Comparison of ENCODE assay signal across 8 cellular contexts in the genomic region with DNA sequence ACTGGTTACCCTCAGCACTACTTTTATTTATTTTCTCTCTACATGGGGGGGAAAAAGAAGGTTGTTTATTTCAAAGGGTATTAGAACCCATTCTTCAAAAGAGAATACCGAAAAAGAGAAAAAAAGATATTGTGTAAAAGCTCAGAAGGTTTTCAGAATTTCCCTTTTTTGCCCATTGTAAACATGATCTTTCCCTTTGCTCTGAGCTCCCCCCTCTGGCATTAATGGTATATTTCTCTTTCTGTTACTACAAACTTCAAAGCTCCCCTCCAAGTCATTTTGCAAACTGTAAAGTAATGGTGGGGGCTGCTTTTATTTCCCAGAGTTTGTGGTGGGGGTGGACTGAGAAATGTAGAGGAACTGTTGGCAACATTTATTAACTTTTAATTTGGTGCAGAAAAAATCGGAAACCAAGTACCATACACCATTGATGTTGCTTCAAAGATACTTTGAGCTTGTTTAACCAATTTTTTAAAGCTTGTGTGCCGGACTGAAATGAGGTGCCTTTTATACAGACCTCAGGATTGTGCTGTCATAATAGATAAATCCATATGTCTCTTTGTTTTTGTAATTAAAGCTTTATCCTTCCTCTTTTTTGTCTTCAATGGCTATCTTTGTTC.
DNase-seq lines count a peak whose midpoint lies in the region; ATAC-seq and TF ChIP-seq lines count a peak whose summit lies in the region.

No MANE protein-coding gene starts in this region.

- no peak overlapping the region for H3K4me3 ChIP-seq in PC-3 (ENCODE audit: low read length)
- no peak overlapping the region for H3K4me3 ChIP-seq in fibroblast of pulmonary artery (replicated peaks; ENCODE audit: low read depth, low read length)
- H3K4me3 ChIP-seq in spleen: no peak overlapping the region

- no peaks in the 10 kb centered on the region for H3F3A ChIP-seq in PC-3 (ENCODE audit: low read length, unreplicated experiment)

- POLR2A ChIA-PET in PC-3 (lab: Charles Lee; ENCODE audit: unreplicated experiment): interaction anchor here (0.7 kb wide), 1 partner anchor 10 kb away, joined by 3 read pairs; no protein-coding TSS in a partner anchor

- no peak overlapping the region for H3K27ac ChIP-seq in PC-3 (ENCODE audit: low read length)
- no peak overlapping the region for H3K27ac ChIP-seq in spleen

- no peaks in the 10 kb centered on the region for H3K27me3 ChIP-seq in PC-3 (ENCODE audit: low read length)
- no peaks in the 10 kb centered on the region for H3K27me3 ChIP-seq in spleen (replicated peaks in 1 of 7)

- intact Hi-C loops in PC-3 (cut with micrococcal nuclease) (loop anchor here (1.0 to 10.0 kb wide), 4 partner anchors 310 to 582 kb away; no protein-coding TSS in a partner anchor), spleen (cut with DNase I; ENCODE audit: low total_unique reads) (no loop called here)

- BruUV-seq in PC-3 (replicated peaks; lab: Mats Ljungman, UMichigan): no TSS peak

- CTCF ChIA-PET in PC-3 (lab: Charles Lee): interaction anchor here (0.6 to 1.2 kb wide), 2 partner anchors 101 to 857 kb away, joined by 3 to 4 read pairs; no protein-coding TSS in a partner anchor

- no peak for TF ChIP-seq POLR2A in spleen (IDR thresholded peaks at IDR 0.05)

- H3K79me2 ChIP-seq in PC-3 (ENCODE audit: low read length): no peaks in the 10 kb centered on the region

- peak; percentile 23 for TF ChIP-seq CTCF in GM20000 (IDR thresholded peaks at IDR 0.05; ENCODE audit: extremely low read depth, missing control alignments)
- TF ChIP-seq CTCF in PC-3 (conservative IDR thresholded peaks at IDR 0.05; ENCODE audit: low read depth, low read length): peak; percentile 60; the same call in 1 of the 2 replicates
- TF ChIP-seq CTCF in fibroblast of pulmonary artery (IDR thresholded peaks at IDR 0.05; ENCODE audit: low read length, missing control alignments): peak; percentile 65
- TF ChIP-seq CTCF in spleen (IDR thresholded peaks at IDR 0.05 in 8 of 11, conservative IDR thresholded peaks at IDR 0.05 in 3 of 11): peak in 6 of 11 experiments; percentile 16 to 49 (median 34)

- WGBS in spleen, 5 donors: 42 to 62% (median 57%) methylated on average over 3 of the region's 3 CpGs

- no peaks in the 10 kb centered on the region for H3K4me1 ChIP-seq in PC-3 (ENCODE audit: insufficient read depth, low read length)
- H3K4me1 ChIP-seq in spleen: peaks cover 0 to 26% (median 5%) of the 10 kb centered on the region in 6 donors

- DNase-seq in Ammon's horn (ENCODE audit: low spot score) (peak; percentile 40), GM20000 (ENCODE audit: low spot score) (peak; percentile 58), PC-3 (peak; percentile 30), fibroblast of pulmonary artery (ENCODE audit: low read depth) (peak; percentile 68), spleen (no peak)

- H3K4me2 ChIP-seq in PC-3 (ENCODE audit: low read length): no peak overlapping the region

- H3K9me3 ChIP-seq in PC-3 (ENCODE audit: low read length): no peaks in the 10 kb centered on the region
- H3K9me3 ChIP-seq in spleen: no peaks in the 10 kb centered on the region

- no peaks in the 10 kb centered on the region for H4K20me1 ChIP-seq in PC-3 (ENCODE audit: low read length)

- H3K36me3 ChIP-seq in PC-3 (ENCODE audit: low read depth, low read length): no peaks in the 10 kb centered on the region
- no peaks in the 10 kb centered on the region for H3K36me3 ChIP-seq in spleen

- peak; percentile 54 for ATAC-seq in PC-3
- ATAC-seq in HG03521 (IDR thresholded peaks at IDR 0.05; ENCODE audit: unreplicated experiment): no peak
- ATAC-seq in GM21717 (IDR thresholded peaks at IDR 0.05; ENCODE audit: unreplicated experiment): no peak
- ATAC-seq in GM19455 (IDR thresholded peaks at IDR 0.05; ENCODE audit: unreplicated experiment): no peak

- no peaks in the 10 kb centered on the region for H3K9me2 ChIP-seq in PC-3 (replicated peaks; ENCODE audit: low read length)

- no peak overlapping the region for H2AFZ ChIP-seq in PC-3 (ENCODE audit: low read length)

- no peak overlapping the region for H3K9ac ChIP-seq in PC-3 (ENCODE audit: low read length)
